15 cellular contexts compared by ENCODE assay signal in the genomic region with DNA sequence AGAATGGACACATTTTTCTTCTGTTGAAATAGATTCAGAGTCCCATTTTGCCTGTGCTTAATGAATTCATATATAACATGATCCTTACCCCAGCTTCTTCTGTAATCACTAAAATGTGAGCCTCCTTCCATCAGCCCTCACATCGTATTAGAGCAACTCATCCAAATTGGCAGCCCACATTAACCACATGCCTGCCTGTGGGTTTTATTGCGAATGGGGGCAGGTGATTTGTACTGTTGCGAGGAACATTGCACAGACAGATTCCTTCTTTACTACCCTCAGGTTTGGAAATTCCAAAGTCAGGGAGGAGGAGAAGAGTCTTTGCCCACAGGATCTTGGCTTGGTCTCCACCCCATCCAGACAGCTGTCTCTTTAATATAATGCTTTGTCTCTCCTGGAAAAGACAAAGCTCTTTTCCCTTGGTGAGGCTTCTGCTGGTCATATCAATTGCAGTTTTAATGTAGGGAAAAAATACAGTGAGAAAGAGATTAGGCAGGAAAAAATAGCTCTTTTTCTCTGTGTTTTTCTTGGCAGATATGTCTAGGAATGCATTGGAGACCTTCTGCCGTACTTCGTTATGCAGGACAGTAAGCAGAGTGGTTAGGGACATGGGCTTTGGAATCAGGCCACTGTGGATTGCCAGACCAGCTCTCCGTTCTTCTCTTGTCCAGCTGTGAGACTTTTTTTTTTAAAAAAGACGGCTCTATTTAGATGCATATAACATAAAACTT.
DNase-seq lines count a peak whose midpoint lies in the region; ATAC-seq, FAIRE-seq and TF ChIP-seq lines count a peak whose summit lies in the region.
"Had no signal": no experiment of that assay in that cellular context is flagged by ENCODE, and none has a peak within 500 bp of the region (broad histone marks: within the 10 kb centered on the region; RNA-seq: fewer than 3 reads in every experiment).

No MANE protein-coding gene starts in this region.

- H3K4ac ChIP-seq in mesenchymal stem cell (ENCODE audit: low read depth in 1 of 2, low read length in 2 of 2), result no peak overlapping the region

- H3K79me1 ChIP-seq in mesenchymal stem cell (replicated peaks; ENCODE audit: low read length, poor library complexity, severe bottlenecking), result no peaks in the 10 kb centered on the region

- H3K23ac ChIP-seq in mesenchymal stem cell (ENCODE audit: low read length in 2 of 2), result no peak overlapping the region

- H3K14ac ChIP-seq in mesenchymal stem cell (ENCODE audit: low read length in 2 of 2), result no peak overlapping the region

- no peak for ATAC-seq in GM18858 (IDR thresholded peaks at IDR 0.05; ENCODE audit: unreplicated experiment)
- ATAC-seq in GM21619 (IDR thresholded peaks at IDR 0.05; ENCODE audit: unreplicated experiment), result no peak
- ATAC-seq: activated CD4-positive, CD25-positive, alpha-beta regulatory T cell treated with anti-CD3 and anti-CD28 coated beads, Interleukin-2, amount 50 U/mL, for 24 hours; lower lobe of right lung; stimulated activated naive B cell treated with anti-CD40 and anti-IgM and Interleukin-4, amounts not matched to agents 10 μg/mL and 1 μg/mL and 100 μg/mL, for 72 hours had no signal

- H2BK5ac ChIP-seq in mesenchymal stem cell (ENCODE audit: low read depth, low read length, poor library complexity, severe bottlenecking), result no peak overlapping the region

- TF ChIP-seq CTCF in bronchial epithelial cell (IDR thresholded peaks at IDR 0.05; ENCODE audit: insufficient read depth, low read length, severe bottlenecking), result no peak

- H2BK12ac ChIP-seq in mesenchymal stem cell (ENCODE audit: low read length in 2 of 2), result no peak overlapping the region

- no peak overlapping the region for H3K4me3 ChIP-seq in bronchial epithelial cell (ENCODE audit: low read depth, low read length)
- no peak overlapping the region for H3K4me3 ChIP-seq in mesenchymal stem cell (ENCODE audit: insufficient read depth in 1 of 2, low read depth in 1 of 2, low read length in 2 of 2)
- H3K4me3 ChIP-seq: lower lobe of right lung, vagina had no signal

- DNase-seq in AG08396 (ENCODE audit: low spot score), result peak; percentile 8
- DNase-seq in M059J (ENCODE audit: low read depth), result peak; percentile 91
- peak; percentile 25 for DNase-seq in bronchial epithelial cell (ENCODE audit: low read depth)
- no peak for DNase-seq in mesenchymal stem cell
- DNase-seq in SIG-M5 treated with dmso at 0.1 percent for 504 hours (lab: John Stamatoyannopoulos, UW; ENCODE audit: unreplicated experiment), result no peak
- DNase-seq in mucosa of gallbladder (ENCODE audit: low spot score), result no peak
- DNase-seq: lower lobe of right lung; NCI-H1694 treated with DMSO at 0.1 percent for 48 hours; NCI-H526; stimulated activated naive B cell treated with anti-CD40 and anti-IgM and Interleukin-4, amounts not matched to agents 10 μg/mL and 1 μg/mL and 100 μg/mL, for 72 hours had no signal

- H4K91ac ChIP-seq in mesenchymal stem cell (ENCODE audit: low read length), result no peak overlapping the region

- FAIRE-seq in bronchial epithelial cell (lab: Jason Lieb, UNC), result no peak
- FAIRE-seq: colon had no signal

- H3K4me1 ChIP-seq in mesenchymal stem cell (ENCODE audit: control insufficient read depth, insufficient read depth, low read depth, low read length), result no peaks in the 10 kb centered on the region
- H3K4me1 ChIP-seq: lower lobe of right lung, vagina had no signal

- H2AK5ac ChIP-seq in mesenchymal stem cell (ENCODE audit: low read length, severe bottlenecking), result no peak overlapping the region

- H3K27ac ChIP-seq in mesenchymal stem cell (ENCODE audit: low read length, poor library complexity, severe bottlenecking), result no peak overlapping the region
- H3K27ac ChIP-seq: lower lobe of right lung, vagina had no signal

- no peaks in the 10 kb centered on the region for H3K27me3 ChIP-seq in bronchial epithelial cell (ENCODE audit: control insufficient read depth, insufficient read depth, low read length)
- H3K27me3 ChIP-seq in mesenchymal stem cell (ENCODE audit: control insufficient read depth in 1 of 2, insufficient read depth in 1 of 2, low read length in 2 of 2), result no peaks in the 10 kb centered on the region
- H3K27me3 ChIP-seq: vagina had no signal

- no peaks in the 10 kb centered on the region for H3K36me3 ChIP-seq in bronchial epithelial cell (ENCODE audit: control insufficient read depth, insufficient read depth, low read length)
- no peaks in the 10 kb centered on the region for H3K36me3 ChIP-seq in mesenchymal stem cell (ENCODE audit: control insufficient read depth in 1 of 2, insufficient read depth in 2 of 2, low read depth in 1 of 2, low read length in 2 of 2)
- H3K36me3 ChIP-seq: lower lobe of right lung, vagina had no signal

- H3K18ac ChIP-seq in mesenchymal stem cell (ENCODE audit: low read depth in 1 of 2, low read length in 2 of 2), result no peak overlapping the region

- peak overlapping the region; percentile 24 for H3K9ac ChIP-seq in mesenchymal stem cell (ENCODE audit: low read length)

- no peak overlapping the region for H2AFZ ChIP-seq in mesenchymal stem cell (ENCODE audit: low read depth, low read length)

- no peak overlapping the region for H2BK120ac ChIP-seq in mesenchymal stem cell (ENCODE audit: low read depth, low read length)

- H3K4me2 ChIP-seq in mesenchymal stem cell (ENCODE audit: low read length, poor library complexity, severe bottlenecking), result no peak overlapping the region

- H3K9me3 ChIP-seq in mesenchymal stem cell (ENCODE audit: control insufficient read depth, low read length), result no peaks in the 10 kb centered on the region
- H3K9me3 ChIP-seq: lower lobe of right lung, vagina had no signal

- H4K8ac ChIP-seq in mesenchymal stem cell (ENCODE audit: low read length), result no peak overlapping the region

- WGBS in mesenchymal stem cell, result 95% methylated on average over 3 of the region's 7 CpGs

- H2BK15ac ChIP-seq in mesenchymal stem cell (ENCODE audit: low read depth, poor library complexity, severe bottlenecking), result no peak overlapping the region

Comparison
In these comparisons a context has a peak if more than half of its experiments do, and no peak if none do; other contexts are left out.
1. DNase-seq: peak in AG08396 (single experiment), M059J (single experiment) and bronchial epithelial cell (single experiment); none in mesenchymal stem cell (single experiment), SIG-M5 treated with dmso at 0.1 percent for 504 hours (single experiment) and mucosa of gallbladder (single experiment).